15 cellular contexts compared by ENCODE assay signal in genomic region chr22:35873426-35873825, GRCh38.
A peak's percentile ranks its signal among the peaks of the same experiment; 100 is the strongest.
DNase-seq lines count a peak whose midpoint lies in the region; ATAC-seq and TF ChIP-seq lines count a peak whose summit lies in the region.
"Had no signal": no experiment of that assay in that cellular context is flagged by ENCODE, and none has a peak within 500 bp of the region (broad histone marks: within the 10 kb centered on the region; RNA-seq: fewer than 3 reads in every experiment).

No MANE protein-coding gene starts in this region.

- TF ChIP-seq CTCF in GM10248 (IDR thresholded peaks at IDR 0.05; ENCODE audit: control extremely low read depth, extremely low read depth, low read depth, missing control alignments) = no peak
- no peak for TF ChIP-seq CTCF in GM13976 (IDR thresholded peaks at IDR 0.05; ENCODE audit: borderline replicate concordance, control extremely low read depth, extremely low read depth, insufficient read depth, missing control alignments)
- no peak for TF ChIP-seq CTCF in Peyer's patch (IDR thresholded peaks at IDR 0.05)
- TF ChIP-seq CTCF in mammary epithelial cell (conservative IDR thresholded peaks at IDR 0.05 in 1 of 2, IDR thresholded peaks at IDR 0.05 in 1 of 2; ENCODE audit: extremely low read depth in 1 of 2, insufficient read depth in 1 of 2, low read depth in 1 of 2, low read length in 2 of 2) = no peak

- H3K79me2 ChIP-seq in mammary epithelial cell (ENCODE audit: insufficient read depth, low read length) = peaks cover 78% of the 10 kb centered on the region

- dilution Hi-C loops in mammary epithelial cell (cut with HindIII; ENCODE audit: low sequenced_read_pairs) = no loop called here

- H3K4me1 ChIP-seq in Peyer's patch = no peaks in the 10 kb centered on the region
- peaks cover 6% of the 10 kb centered on the region for H3K4me1 ChIP-seq in mammary epithelial cell (ENCODE audit: insufficient read depth, low read length)

- intact Hi-C loops in mammary epithelial cell (cut with micrococcal nuclease) = no loop called here

- peak; percentile 32 for ATAC-seq in esophagus mucosa
- ATAC-seq: A549, GM23338 had no signal

- in situ Hi-C loops in GM13976 (cut with MboI; ENCODE audit: low sequenced_read_pairs, unreplicated experiment) = no loop called here
- in situ Hi-C loops in mammary epithelial cell (cut with MboI; ENCODE audit: low sequenced_read_pairs in 2 of 2) = no loop called here

- H3K4me2 ChIP-seq in mammary epithelial cell (ENCODE audit: insufficient read depth, low read depth, low read length) = no peak overlapping the region
- H3K4me2 ChIP-seq: A549, GM23338 had no signal

- H3K9me3 ChIP-seq in Peyer's patch = peaks cover 0 to 3% (median 0%) of the 10 kb centered on the region in 4 donors
- H3K9me3 ChIP-seq in mammary epithelial cell (replicated peaks; ENCODE audit: insufficient read depth, low read length) = no peaks in the 10 kb centered on the region
- H3K9me3 ChIP-seq: BE2C had no signal

- H3K4me3 ChIP-seq in Peyer's patch (no peak overlapping the region), mammary epithelial cell (replicated peaks in 1 of 3; ENCODE audit: insufficient read depth in 1 of 3, low read depth in 2 of 3, low read length in 3 of 3) (no peak overlapping the region)
- H3K4me3 ChIP-seq: A549, GM23338 had no signal

- H3K27me3 ChIP-seq in Peyer's patch (no peaks in the 10 kb centered on the region), mammary epithelial cell (ENCODE audit: insufficient read depth, low read length) (no peaks in the 10 kb centered on the region)
- H3K27me3 ChIP-seq: BE2C had no signal

- WGBS in mammary epithelial cell (ENCODE audit: low coverage, missing lambda C conversion rate) = 100% methylated on average over 3 of the region's 3 CpGs

- H3K36me3 ChIP-seq in Peyer's patch = no peaks in the 10 kb centered on the region
- H3K36me3 ChIP-seq in mammary epithelial cell (ENCODE audit: insufficient read depth, low read length) = no peaks in the 10 kb centered on the region

- no peak for TF ChIP-seq POLR2A in Peyer's patch (IDR thresholded peaks at IDR 0.05)

- H4K20me1 ChIP-seq in mammary epithelial cell (ENCODE audit: insufficient read depth, low read length) = no peaks in the 10 kb centered on the region

- CTCF ChIA-PET in GM10248 (lab: Yijun Ruan, JAX) (no interaction called here), mammary epithelial cell (lab: Charles Lee; ENCODE audit: low non-redundant PET) (no interaction called here)

- POLR2A ChIA-PET in GM10248 (lab: Yijun Ruan, JAX) = no interaction called here

- no peak overlapping the region for H3K9ac ChIP-seq in mammary epithelial cell (ENCODE audit: insufficient read depth, low read length)

- BruUV-seq in mammary epithelial cell (replicated peaks; lab: Mats Ljungman, UMichigan) = no TSS peak

- H3K27ac ChIP-seq in Peyer's patch (no peak overlapping the region), mammary epithelial cell (ENCODE audit: insufficient read depth, low read depth, low read length) (no peak overlapping the region)
- H3K27ac ChIP-seq: A549, C4-2B had no signal

- no peak overlapping the region for H2AFZ ChIP-seq in mammary epithelial cell (ENCODE audit: low read depth, low read length)
- H2AFZ ChIP-seq: GM23338 had no signal

- DNase-seq in GM10248 (ENCODE audit: extremely low spot score) = peak; percentile 13
- peak; percentile 25 for DNase-seq in GM13976 (ENCODE audit: low spot score)
- DNase-seq in activated CD4-positive, alpha-beta T cell treated with anti-CD3 and anti-CD28 coated beads for 1 hour = no peak
- no peak for DNase-seq in Peyer's patch
- DNase-seq in mammary epithelial cell = no peak
- DNase-seq: BE2C; CD4-positive, alpha-beta memory T cell; DMS79 treated with DMSO at 0.1 percent for 48 hours; GDM1; H7; KG1 had no signal

Comparison
In these comparisons a context has a peak if more than half of its experiments do, and no peak if none do; other contexts are left out.
1. DNase-seq: peak in GM10248 (single experiment) and GM13976 (single experiment); none in activated CD4-positive, alpha-beta T cell treated with anti-CD3 and anti-CD28 coated beads for 1 hour (single experiment), Peyer's patch (0 of 3) and mammary epithelial cell (single experiment).